ENCODE assay signal across 8 cellular contexts in genomic region chr16:30369938-30370443, GRCh38. TPM values are rescaled to one million over a fixed set of nuclear protein-coding genes. Genes with fewer than 3 reads are reported as not detected.
A peak's percentile ranks its signal among the peaks of the same experiment; 100 is the strongest.
DNase-seq lines count a peak whose midpoint lies in the region; ATAC-seq, FAIRE-seq and TF ChIP-seq lines count a peak whose summit lies in the region.

No MANE protein-coding gene starts in this region.

- POLR2A ChIA-PET in activated CD8-positive, alpha-beta T cell treated with anti-CD3 and anti-CD28 coated beads for 36 hours (lab: Charles Lee): interaction anchor here (1.5 to 8.0 kb wide), 2 partner anchors 13 kb away, joined by 6 to 73 read pairs; partner anchors contain the start of gene CD2BP2

- no peak for FAIRE-seq in kidney (lab: Jason Lieb, UNC)

- H3K27ac ChIP-seq in kidney (ENCODE audit: low read depth in 2 of 2, low read length in 2 of 2) (peak overlapping the region; percentile 47 to 69), thyroid gland (peak overlapping the region in 2 of 3 donors; percentile 24 to 32)

- H3K27me3 Mint-ChIP-seq in activated CD8-positive, alpha-beta T cell treated with anti-CD3 and anti-CD28 coated beads for 36 hours: no peaks in the 10 kb centered on the region

- peak overlapping the region; percentile 95 for H3K4me3 Mint-ChIP-seq in activated CD8-positive, alpha-beta T cell treated with anti-CD3 and anti-CD28 coated beads for 36 hours

- TF ChIP-seq CTCF in GM12873 (IDR thresholded peaks at IDR 0.05; ENCODE audit: insufficient read depth, low read depth, low read length, missing control alignments) (peak; percentile 9), kidney (IDR thresholded peaks at IDR 0.05; ENCODE audit: borderline replicate concordance, extremely low read depth, insufficient read depth) (peak; percentile 9), thyroid gland (IDR thresholded peaks at IDR 0.05) (peak in 1 of 6 experiments; percentile 4)
- no peak for TF ChIP-seq CTCF in activated CD8-positive, alpha-beta T cell treated with anti-CD3 and anti-CD28 coated beads for 36 hours (IDR thresholded peaks at IDR 0.05)

- H3K27me3 ChIP-seq in thyroid gland: no peaks in the 10 kb centered on the region

- DNase-seq in activated CD8-positive, alpha-beta T cell treated with anti-CD3 and anti-CD28 coated beads for 36 hours: no peak
- no peak for DNase-seq in kidney
- DNase-seq in thyroid gland: no peak
- no peak for DNase-seq in foreskin melanocyte
- DNase-seq in stimulated activated CD4-positive, alpha-beta T cell treated with anti-CD3 and anti-CD28 coated beads, Interleukin-1b, Interleukin-23, amount 100 ng/mL, for 48 hours: no peak
- no peak for DNase-seq in GDM1 (lab: John Stamatoyannopoulos, UW)

- peak; percentile 8 for ATAC-seq in HG02588 (IDR thresholded peaks at IDR 0.05; ENCODE audit: unreplicated experiment)
- no peak for ATAC-seq in activated CD8-positive, alpha-beta T cell treated with anti-CD3 and anti-CD28 coated beads for 36 hours

- H3K4me1 ChIP-seq in kidney (ENCODE audit: control insufficient read depth in 1 of 2, insufficient read depth in 1 of 2, low read depth in 1 of 2, low read length in 2 of 2): peaks cover 4 to 20% of the 10 kb centered on the region in 2 donors
- peaks cover 16 to 37% of the 10 kb centered on the region in 2 donors for H3K4me1 ChIP-seq in thyroid gland

- intact Hi-C loops in activated CD8-positive, alpha-beta T cell treated with anti-CD3 and anti-CD28 coated beads for 36 hours (cut with micrococcal nuclease): loop anchor here (5.0 to 10.0 kb wide), 3 partner anchors 37 to 305 kb away; partner anchors contain the start of genes ALDOA, TBX6, YPEL3 and ZNF771
- intact Hi-C loops in kidney (cut with DNase I) (no loop called here), thyroid gland (cut with DNase I) (no loop called here)

- no peak for TF ChIP-seq POLR2A in thyroid gland (IDR thresholded peaks at IDR 0.05)

- CTCF ChIA-PET in activated CD8-positive, alpha-beta T cell treated with anti-CD3 and anti-CD28 coated beads for 36 hours (lab: Charles Lee): interaction anchor here (1.2 to 2.3 kb wide), 4 partner anchors 11 to 39 kb away, joined by 4 to 19 read pairs (median 6); no protein-coding TSS in a partner anchor

- no peaks in the 10 kb centered on the region for H3K9me3 ChIP-seq in kidney (ENCODE audit: control insufficient read depth in 1 of 2, low read length in 2 of 2)
- no peaks in the 10 kb centered on the region for H3K9me3 ChIP-seq in thyroid gland

- H3K4me1 Mint-ChIP-seq in activated CD8-positive, alpha-beta T cell treated with anti-CD3 and anti-CD28 coated beads for 36 hours (ENCODE audit: low read depth): peaks cover 33% of the 10 kb centered on the region

- H3K36me3 ChIP-seq in kidney (ENCODE audit: control insufficient read depth in 1 of 2, insufficient read depth in 2 of 2, low read length in 2 of 2): peaks cover 2 to 5% of the 10 kb centered on the region in 2 donors
- H3K36me3 ChIP-seq in thyroid gland: peaks cover 2 to 6% of the 10 kb centered on the region in 2 donors

- peak overlapping the region in 1 of 2 donors; percentile 65 for H3K9ac ChIP-seq in kidney (ENCODE audit: low read length in 2 of 2)

- WGBS in thyroid gland, 2 donors: 0 to 2% methylated on average over 5 to 9 of the region's 73 CpGs

- no peaks in the 10 kb centered on the region for H3K9me3 Mint-ChIP-seq in activated CD8-positive, alpha-beta T cell treated with anti-CD3 and anti-CD28 coated beads for 36 hours

- peak overlapping the region in 1 of 2 donors; percentile 89 for H3K4me3 ChIP-seq in kidney (ENCODE audit: low read length in 2 of 2)
- H3K4me3 ChIP-seq in thyroid gland (replicated peaks in 1 of 3): peak overlapping the region; percentile 35 to 87 (median 75)

- peaks cover 31% of the 10 kb centered on the region for H3K36me3 Mint-ChIP-seq in activated CD8-positive, alpha-beta T cell treated with anti-CD3 and anti-CD28 coated beads for 36 hours (ENCODE audit: low read depth)

- H3K27ac Mint-ChIP-seq in activated CD8-positive, alpha-beta T cell treated with anti-CD3 and anti-CD28 coated beads for 36 hours: no peak overlapping the region

RNA-seq across cellular contexts. Expression of gene TBC1D10B, which starts 0.3 kb away (rescaled TPM):
- total RNA-seq in activated CD8-positive, alpha-beta T cell treated with anti-CD3 and anti-CD28 coated beads for 36 hours: 10 to 100 TPM; 39.7 to 41.3 TPM
- 32.7 TPM for total RNA-seq in kidney
- 30.1 TPM for polyA plus RNA-seq in kidney (ENCODE audit: insufficient read depth, low read depth, low replicate concordance)
- 10 to 100 TPM; 26.6 to 38.1 (median 33.5) TPM for total RNA-seq in thyroid gland

RNA-seq across cellular contexts. Expression of gene MYL11, which starts 4.6 kb away (rescaled TPM):
- 1 to 10 TPM in 1 of 2 experiments, under 1 TPM in 1; 0.87 to 1.2 TPM for total RNA-seq in activated CD8-positive, alpha-beta T cell treated with anti-CD3 and anti-CD28 coated beads for 36 hours
- total RNA-seq in kidney: not detected
- polyA plus RNA-seq in kidney (ENCODE audit: insufficient read depth, low read depth, low replicate concordance): 2.3 TPM
- total RNA-seq in thyroid gland: not detected

RNA-seq across cellular contexts. Expression of gene SEPTIN1, which starts 12.4 kb away (rescaled TPM):
- 100 to 1,000 TPM; 163 to 169 TPM for total RNA-seq in activated CD8-positive, alpha-beta T cell treated with anti-CD3 and anti-CD28 coated beads for 36 hours
- total RNA-seq in kidney (12.8 TPM), thyroid gland (1 to 10 TPM in 3 of 4 donors, under 1 TPM in 1; 0.56 to 3.4 (median 1.4) TPM)
- 5.0 TPM for polyA plus RNA-seq in kidney (ENCODE audit: insufficient read depth, low read depth, low replicate concordance)

RNA-seq across cellular contexts. Expression of gene CD2BP2, which starts 14.9 kb away (rescaled TPM):
- 10 to 100 TPM; 43.8 to 44.5 TPM for total RNA-seq in activated CD8-positive, alpha-beta T cell treated with anti-CD3 and anti-CD28 coated beads for 36 hours
- total RNA-seq in kidney (68.1 TPM), thyroid gland (10 to 100 TPM; 39.1 to 68.5 (median 56.1) TPM)
- polyA plus RNA-seq in kidney (ENCODE audit: insufficient read depth, low read depth, low replicate concordance): 61.8 TPM

RNA-seq across cellular contexts. Expression of gene ZNF48, which starts 25.2 kb away (rescaled TPM):
- 10 to 100 TPM; 10.4 to 10.9 TPM for total RNA-seq in activated CD8-positive, alpha-beta T cell treated with anti-CD3 and anti-CD28 coated beads for 36 hours
- total RNA-seq in kidney (9.7 TPM), thyroid gland (10 to 100 TPM in 2 of 4 donors, 1 to 10 TPM in 2; 8.5 to 12.2 (median 9.4) TPM)
- 6.9 TPM for polyA plus RNA-seq in kidney (ENCODE audit: insufficient read depth, low read depth, low replicate concordance)

Comparison
In these comparisons a context has a peak if more than half of its experiments do, and no peak if none do; other contexts are left out.
1. RNA of gene SEPTIN1, which starts 12.4 kb away (total RNA-seq): 163 to 169 TPM in activated CD8-positive, alpha-beta T cell treated with anti-CD3 and anti-CD28 coated beads for 36 hours; 12.8 TPM in kidney (single experiment) and 0.56 to 3.4 TPM in thyroid gland; every median in the first group is over 10 times any median in the second.